ENCODE assay signal across 1 cellular context in the genomic region with DNA sequence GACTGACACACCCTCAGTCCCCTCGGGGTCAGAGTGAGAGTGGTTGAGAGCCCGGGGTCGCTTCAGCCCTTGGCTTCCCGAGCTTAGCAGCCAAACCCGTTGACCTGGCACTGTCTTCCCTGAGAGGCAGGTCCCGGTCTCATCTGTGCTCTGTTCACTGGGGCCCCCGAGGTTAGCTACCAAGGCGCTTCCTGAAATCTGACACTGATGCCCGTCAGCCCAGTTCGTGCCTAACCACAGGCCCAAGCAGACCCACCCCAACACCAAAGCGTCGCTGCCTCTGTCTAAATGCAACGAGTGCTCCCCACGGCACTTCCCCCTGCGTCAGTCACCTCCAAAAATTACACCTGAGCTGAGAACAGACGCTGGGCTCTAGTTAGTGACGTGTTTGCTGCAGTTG. TPM values are rescaled to one million over a fixed set of nuclear protein-coding genes. Genes with fewer than 3 reads are reported as not detected.
"Had no signal": no experiment of that assay in that cellular context is flagged by ENCODE, and none has a peak within 500 bp of the region (broad histone marks: within the 10 kb centered on the region; RNA-seq: fewer than 3 reads in every experiment).

No MANE protein-coding gene starts in this region.

RNA-seq across cellular contexts. Expression of gene TMEM240, which starts 26.1 kb away (rescaled TPM):
- polyA plus RNA-seq: immature natural killer cell had no signal
